8 cellular contexts compared by ENCODE assay signal in the genomic region with DNA sequence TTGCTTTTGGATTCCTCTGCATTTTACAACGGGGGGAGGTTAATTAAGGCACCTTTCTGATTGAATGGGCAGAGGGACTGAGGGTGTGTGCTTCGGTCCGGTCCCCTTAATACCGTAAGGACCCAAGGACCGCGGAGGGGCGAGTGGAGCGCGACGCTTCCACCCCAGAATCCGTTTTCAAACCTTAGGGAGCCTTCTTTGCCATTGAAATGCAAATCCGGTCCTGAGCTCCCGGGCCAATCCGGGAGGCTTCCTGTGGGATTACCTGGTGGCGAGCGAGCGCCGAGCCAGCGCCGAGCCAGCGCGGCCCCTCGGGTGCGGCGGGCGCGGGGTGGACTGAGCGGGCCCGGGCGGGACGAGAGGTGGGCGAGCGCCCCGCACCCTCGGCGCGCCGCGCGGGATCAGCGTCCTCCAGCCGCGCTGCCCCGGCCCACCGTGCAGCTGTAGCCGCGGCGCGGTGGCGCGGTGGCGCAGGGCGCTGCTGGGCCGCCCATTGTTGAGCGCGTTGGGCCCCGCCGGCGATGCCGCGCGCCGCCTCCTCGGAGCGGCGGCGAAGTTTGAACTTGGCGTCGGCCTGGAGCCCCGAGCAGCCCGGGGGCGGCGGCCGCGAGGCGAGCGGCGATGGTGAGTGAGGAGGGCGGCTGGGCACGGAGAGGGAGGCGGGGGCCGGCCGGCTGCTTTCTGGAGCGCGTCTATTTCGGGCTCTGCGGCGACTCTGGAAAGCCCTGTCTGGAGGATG.
DNase-seq lines count a peak whose midpoint lies in the region; FAIRE-seq and TF ChIP-seq lines count a peak whose summit lies in the region.

No MANE protein-coding gene starts in this region.

- peak overlapping the region; percentile 96 for H3K4me2 ChIP-seq in H9 (ENCODE audit: insufficient read depth, insufficient read length, low read length)

- H2BK5ac ChIP-seq in H9 (ENCODE audit: insufficient read length, low read length) = no peak overlapping the region

- no peak overlapping the region for H2AK5ac ChIP-seq in H9 (ENCODE audit: insufficient read length, low read length)

- no peak overlapping the region for H2BK120ac ChIP-seq in H9 (ENCODE audit: low read depth, low read length, poor library complexity, severe bottlenecking)

- no peak overlapping the region for H3K23ac ChIP-seq in H9 (ENCODE audit: insufficient read length, low read depth, low read length)

- H3K27ac Mint-ChIP-seq in H9 = peak overlapping the region; percentile 42 to 98 (median 74)

- H3K27me3 ChIP-seq in H9 (ENCODE audit: insufficient read depth, low read length) = no peaks in the 10 kb centered on the region; the same call in 1 of the 2 replicates
- no peaks in the 10 kb centered on the region for H3K27me3 ChIP-seq in small intestine (ENCODE audit: control insufficient read depth in 2 of 2, insufficient read depth in 2 of 2, low read length in 2 of 2)

- no peak overlapping the region for H3T11ph ChIP-seq in H9 (ENCODE audit: low read length)

- H3K27ac ChIP-seq in H9 (ENCODE audit: insufficient read length, low read depth, low read length) (no peak overlapping the region), small intestine (ENCODE audit: low read depth in 1 of 2, low read length in 1 of 2) (peak overlapping the region; percentile 93 to 94)

- no peak overlapping the region for H2BK15ac ChIP-seq in H9 (ENCODE audit: low read depth, low read length)

- no peak overlapping the region for H4K91ac ChIP-seq in H9 (ENCODE audit: insufficient read length, low read depth, low read length)

- H3K56ac ChIP-seq in H9 (ENCODE audit: insufficient read length, low read depth, low read length) = no peak overlapping the region

- no peak overlapping the region for H4K8ac ChIP-seq in H9 (replicated peaks; ENCODE audit: insufficient read length, low read depth, low read length)

- H3K79me2 ChIP-seq in H9 (ENCODE audit: insufficient read depth, low read length) = peaks cover 25% of the 10 kb centered on the region; the same call in 1 of the 2 replicates

- DNase-seq in ELR (ENCODE audit: low read depth) = peak; percentile 53
- peak; percentile 82 for DNase-seq in H9
- DNase-seq in NCI-H510A treated with DMSO at 0.1 percent for 48 hours (lab: John Stamatoyannopoulos, UW) = peak; percentile 65
- DNase-seq in astrocyte of the spinal cord (ENCODE audit: low read depth, low spot score) = peak; percentile 39
- peak; percentile 59 for DNase-seq in small intestine
- no peak for DNase-seq in kidney glomerular epithelial cell (lab: John Stamatoyannopoulos, UW)
- DNase-seq in HUDEP-2 (lab: John Stamatoyannopoulos, UW; ENCODE audit: unreplicated experiment in 76 of 76) = no peak

- H3K4me3 ChIP-seq in astrocyte of the spinal cord (ENCODE audit: low read depth, low read length) = peak overlapping the region; percentile 62
- H3K4me3 ChIP-seq in iPS-18c (ENCODE audit: insufficient read depth, low read depth, low read length) = peak overlapping the region; percentile 76
- H3K4me3 ChIP-seq in small intestine (ENCODE audit: low read depth in 1 of 2, low read length in 2 of 2) = peak overlapping the region; percentile 62 to 65

- H3K4me3 Mint-ChIP-seq in H9 = peak overlapping the region; percentile 83 to 100

- no peak overlapping the region for H2BK12ac ChIP-seq in H9 (ENCODE audit: insufficient read length, low read depth, low read length)

- H3K4ac ChIP-seq in H9 (ENCODE audit: low read depth, low read length) = no peak overlapping the region; the same call in 1 of the 2 replicates

- H3K36me3 Mint-ChIP-seq in H9 (ENCODE audit: insufficient read depth in 1 of 3, low read depth in 3 of 3) = peaks cover 0 to 6% (median 3%) of the 10 kb centered on the region in 3 experiments; a peak in 1 of 7 replicates

- H3K4me1 ChIP-seq in H9 (ENCODE audit: insufficient read depth, low read length) (peaks cover 9% of the 10 kb centered on the region), small intestine (ENCODE audit: control insufficient read depth in 2 of 2, insufficient read depth in 1 of 2, low read depth in 1 of 2, low read length in 1 of 2) (no peaks in the 10 kb centered on the region)

- no peak overlapping the region for H2AFZ ChIP-seq in H9 (ENCODE audit: low read length)

- no CpG with 5 or more reads among the region's 88 CpGs for WGBS in H9 (ENCODE audit: extremely low coverage, insufficient read length, low lambda C conversion rate)
- WGBS in small intestine, 3 donors = 1 to 4% (median 1%) methylated on average over 54 to 88 of the region's 88 CpGs

- H3K23me2 ChIP-seq in H9 (ENCODE audit: insufficient read length, low read depth, low read length, poor library complexity, severe bottlenecking) = peaks cover 8% of the 10 kb centered on the region

- no peaks in the 10 kb centered on the region for H4K20me1 ChIP-seq in H9 (ENCODE audit: control insufficient read depth, insufficient read depth, insufficient read length)

- H3K4me1 Mint-ChIP-seq in H9 = peaks cover 39 to 47% of the 10 kb centered on the region in 2 experiments

- in situ Hi-C loops in astrocyte of the spinal cord (cut with HindIII; ENCODE audit: low sequenced_read_pairs) = no loop called here

- no peak overlapping the region for H2BK20ac ChIP-seq in H9 (ENCODE audit: low read depth, low read length, poor library complexity, severe bottlenecking)

- no peak overlapping the region for H4K5ac ChIP-seq in H9 (ENCODE audit: insufficient read length, low read depth, low read length)

- peak overlapping the region; percentile 98 for H3K14ac ChIP-seq in H9 (ENCODE audit: insufficient read depth, low read length)

- H3K27me3 Mint-ChIP-seq in H9 (ENCODE audit: low read depth) = peaks cover 5% of the 10 kb centered on the region; the same call in 1 of the 2 replicates

- H3K9me3 ChIP-seq in H9 (ENCODE audit: control insufficient read depth, low read depth, low read length) (no peaks in the 10 kb centered on the region), iPS-18c (ENCODE audit: control insufficient read depth, insufficient read depth, low read length) (no peaks in the 10 kb centered on the region), small intestine (ENCODE audit: control insufficient read depth, low read depth) (no peaks in the 10 kb centered on the region)

- H3K36me3 ChIP-seq in small intestine (ENCODE audit: control insufficient read depth in 2 of 2, insufficient read depth in 2 of 2, low read length in 2 of 2) = no peaks in the 10 kb centered on the region

- peak overlapping the region; percentile 85 for H3K9ac ChIP-seq in H9 (ENCODE audit: extremely low read depth, insufficient read length, low read length)

- H3K18ac ChIP-seq in H9 (ENCODE audit: insufficient read length, low read depth, low read length) = peak overlapping the region; percentile 53

- no peaks in the 10 kb centered on the region for H3K9me3 Mint-ChIP-seq in H9

- peaks cover 4% of the 10 kb centered on the region for H3K79me1 ChIP-seq in H9 (ENCODE audit: insufficient read depth, low read depth, low read length, poor library complexity, severe bottlenecking)

- no peak for TF ChIP-seq CTCF in H9 (conservative IDR thresholded peaks at IDR 0.05)
- no peak for TF ChIP-seq CTCF in astrocyte of the spinal cord (IDR thresholded peaks at IDR 0.05; ENCODE audit: low read depth, low read length)

- FAIRE-seq in small intestine (lab: Jason Lieb, UNC) = no peak

Comparison
In these comparisons a context has a peak if more than half of its experiments do, and no peak if none do; other contexts are left out.
1. DNase-seq: peak in ELR (single experiment), H9 (single experiment), NCI-H510A treated with DMSO at 0.1 percent for 48 hours (single experiment), astrocyte of the spinal cord (single experiment) and small intestine (single experiment); none in kidney glomerular epithelial cell (single experiment) and HUDEP-2 (0 of 76).
2. Peak in every context shown above with its lines, with median percentiles within 50 percentile points of each other: H3K4me3 ChIP-seq.